Comparison of ENCODE assay signal across 29 cellular contexts in genomic region chrX:148120151-148120550, GRCh38.
"Had no signal": no experiment of that assay in that cellular context is flagged by ENCODE, and none has a peak within 500 bp of the region (broad histone marks: within the 10 kb centered on the region; RNA-seq: fewer than 3 reads in every experiment).

No MANE protein-coding gene starts in this region.

- H3K36me3 Mint-ChIP-seq: stimulated activated effector memory CD8-positive, alpha-beta T cell treated with anti-CD3 and anti-CD28 coated beads, Interleukin-12 subunit alpha, Interleukin-12 subunit beta, amount 100 ng/mL, for 72 hours; stimulated activated memory B cell treated with anti-CD40 and anti-IgM and Interleukin-4, amounts not matched to agents 10 μg/mL and 1 μg/mL and 100 μg/mL, for 72 hours; stimulated activated naive B cell treated with anti-CD40 and anti-IgM and Interleukin-4, amounts not matched to agents 10 μg/mL and 1 μg/mL and 100 μg/mL, for 72 hours; type B pancreatic cell had no signal

- ATAC-seq: stimulated activated effector memory CD8-positive, alpha-beta T cell treated with anti-CD3 and anti-CD28 coated beads, Interleukin-12 subunit alpha, Interleukin-12 subunit beta, amount 100 ng/mL, for 72 hours; stimulated activated memory B cell treated with anti-CD40 and anti-IgM and Interleukin-4, amounts not matched to agents 10 μg/mL and 1 μg/mL and 100 μg/mL, for 72 hours; stimulated activated naive B cell treated with anti-CD40 and anti-IgM and Interleukin-4, amounts not matched to agents 10 μg/mL and 1 μg/mL and 100 μg/mL, for 72 hours; stimulated activated naive CD8-positive, alpha-beta T cell treated with anti-CD3 and anti-CD28 coated beads, Interleukin-15, amount 100 ng/mL, for 72 hours; stimulated activated naive CD8-positive, alpha-beta T cell treated with anti-CD3 and anti-CD28 coated beads, Interleukin-15, Interleukin-2, amounts not matched to agents 100 U/mL and 50 U/mL, for 24 hours; upper lobe of right lung had no signal

- H3K27me3 ChIP-seq: stomach, suprapubic skin, testis, thyroid gland, tibial artery, tibial nerve, transverse colon, upper lobe of left lung, upper lobe of right lung, uterus, vagina had no signal

- FAIRE-seq: urothelium cell line had no signal

- H3K9me3 Mint-ChIP-seq: stimulated activated naive CD8-positive, alpha-beta T cell treated with anti-CD3 and anti-CD28 coated beads, Interleukin-15, amount 100 ng/mL, for 72 hours; stimulated activated naive CD8-positive, alpha-beta T cell treated with anti-CD3 and anti-CD28 coated beads, Interleukin-15, Interleukin-2, amounts not matched to agents 100 ng/mL and 50 ng/mL, for 24 hours had no signal

- H3K4me3 ChIP-seq: stomach, suprapubic skin, testis, thoracic aorta, thyroid gland, tibial artery, tibial nerve, transverse colon, upper lobe of left lung, upper lobe of right lung, uterus, vagina had no signal

- DNase-seq: stimulated activated CD4-positive, alpha-beta T cell treated with anti-CD3 and anti-CD28 coated beads, Interleukin-2, amount 100 ng/mL, for 48 hours; stimulated activated CD4-positive, alpha-beta T cell treated with anti-CD3 and anti-CD28 coated beads, Interleukin-4, amount 100 ng/mL, for 1 hour; stimulated activated CD4-positive, alpha-beta T cell treated with anti-CD3 and anti-CD28 coated beads, Interleukin-4, amount 100 ng/mL, for 24 hours; stimulated activated CD4-positive, alpha-beta T cell treated with anti-CD3 and anti-CD28 coated beads, Interleukin-4, amount 100 ng/mL, for 4 hours; stimulated activated CD8-positive, alpha-beta memory T cell treated with anti-CD3 and anti-CD28 coated beads, Interleukin-4, amount 100 ng/mL, for 48 hours; stimulated activated naive B cell treated with anti-CD40 and anti-IgM and Interleukin-4, amounts not matched to agents 10 μg/mL and 1 μg/mL and 100 μg/mL, for 72 hours; stimulated activated naive CD4-positive, alpha-beta T cell; stimulated activated naive CD4-positive, alpha-beta T cell treated with Interleukin-2 at 50 U/mL for 16 hours; stimulated activated naive CD8-positive, alpha-beta T cell treated with anti-CD3 and anti-CD28 coated beads, Interleukin-15, amount 100 ng/mL, for 72 hours; stimulated activated naive CD8-positive, alpha-beta T cell treated with anti-CD3 and anti-CD28 coated beads, Interleukin-15, Interleukin-2, amounts not matched to agents 100 U/mL and 50 U/mL, for 24 hours; stomach; substantia nigra; testis; thyroid gland; tibial artery; transverse colon; trophoblast cell; upper lobe of left lung; upper lobe of right lung; uterus had no signal

- H3K9me3 ChIP-seq: suprapubic skin, testis, thoracic aorta, thyroid gland, tibial artery, tibial nerve, transverse colon, upper lobe of left lung, upper lobe of right lung, uterus, vagina had no signal

- H3K27me3 Mint-ChIP-seq: stimulated activated memory B cell treated with anti-CD40 and anti-IgM and Interleukin-4, amounts not matched to agents 10 μg/mL and 1 μg/mL and 100 μg/mL, for 72 hours; stimulated activated naive CD8-positive, alpha-beta T cell treated with anti-CD3 and anti-CD28 coated beads, Interleukin-15, amount 100 ng/mL, for 72 hours; stimulated activated naive CD8-positive, alpha-beta T cell treated with anti-CD3 and anti-CD28 coated beads, Interleukin-15, Interleukin-2, amounts not matched to agents 100 ng/mL and 50 ng/mL, for 24 hours; type B pancreatic cell had no signal

- H3K27ac Mint-ChIP-seq: stimulated activated effector memory CD8-positive, alpha-beta T cell treated with anti-CD3 and anti-CD28 coated beads, Interleukin-12 subunit alpha, Interleukin-12 subunit beta, amount 100 ng/mL, for 72 hours; stimulated activated memory B cell treated with anti-CD40 and anti-IgM and Interleukin-4, amounts not matched to agents 10 μg/mL and 1 μg/mL and 100 μg/mL, for 72 hours; stimulated activated naive B cell treated with anti-CD40 and anti-IgM and Interleukin-4, amounts not matched to agents 10 μg/mL and 1 μg/mL and 100 μg/mL, for 72 hours; stimulated activated naive CD8-positive, alpha-beta T cell treated with anti-CD3 and anti-CD28 coated beads, Interleukin-15, amount 100 ng/mL, for 72 hours; stimulated activated naive CD8-positive, alpha-beta T cell treated with anti-CD3 and anti-CD28 coated beads, Interleukin-15, Interleukin-2, amounts not matched to agents 100 ng/mL and 50 ng/mL, for 24 hours; type B pancreatic cell had no signal

- H3K27ac ChIP-seq: stomach, suprapubic skin, testis, thoracic aorta, thyroid gland, tibial artery, tibial nerve, transverse colon, upper lobe of left lung, upper lobe of right lung, uterus, vagina had no signal

- H3K4me3 Mint-ChIP-seq: stimulated activated effector memory CD8-positive, alpha-beta T cell treated with anti-CD3 and anti-CD28 coated beads, Interleukin-12 subunit alpha, Interleukin-12 subunit beta, amount 100 ng/mL, for 72 hours; stimulated activated memory B cell treated with anti-CD40 and anti-IgM and Interleukin-4, amounts not matched to agents 10 μg/mL and 1 μg/mL and 100 μg/mL, for 72 hours; stimulated activated naive B cell treated with anti-CD40 and anti-IgM and Interleukin-4, amounts not matched to agents 10 μg/mL and 1 μg/mL and 100 μg/mL, for 72 hours; stimulated activated naive CD8-positive, alpha-beta T cell treated with anti-CD3 and anti-CD28 coated beads, Interleukin-15, amount 100 ng/mL, for 72 hours; stimulated activated naive CD8-positive, alpha-beta T cell treated with anti-CD3 and anti-CD28 coated beads, Interleukin-15, Interleukin-2, amounts not matched to agents 100 ng/mL and 50 ng/mL, for 24 hours; type B pancreatic cell had no signal

- H3K4me1 ChIP-seq: stomach, suprapubic skin, testis, thyroid gland, tibial artery, tibial nerve, transverse colon, upper lobe of left lung, upper lobe of right lung, uterus, vagina had no signal

- H3K4me1 Mint-ChIP-seq: stimulated activated effector memory CD8-positive, alpha-beta T cell treated with anti-CD3 and anti-CD28 coated beads, Interleukin-12 subunit alpha, Interleukin-12 subunit beta, amount 100 ng/mL, for 72 hours; stimulated activated memory B cell treated with anti-CD40 and anti-IgM and Interleukin-4, amounts not matched to agents 10 μg/mL and 1 μg/mL and 100 μg/mL, for 72 hours; stimulated activated naive B cell treated with anti-CD40 and anti-IgM and Interleukin-4, amounts not matched to agents 10 μg/mL and 1 μg/mL and 100 μg/mL, for 72 hours; stimulated activated naive CD8-positive, alpha-beta T cell treated with anti-CD3 and anti-CD28 coated beads, Interleukin-15, amount 100 ng/mL, for 72 hours had no signal

- H3K36me3 ChIP-seq: stomach, suprapubic skin, thoracic aorta, thyroid gland, tibial artery, tibial nerve, transverse colon, upper lobe of left lung, upper lobe of right lung, uterus, vagina had no signal
